29 cellular contexts compared by ENCODE assay signal in the genomic region with DNA sequence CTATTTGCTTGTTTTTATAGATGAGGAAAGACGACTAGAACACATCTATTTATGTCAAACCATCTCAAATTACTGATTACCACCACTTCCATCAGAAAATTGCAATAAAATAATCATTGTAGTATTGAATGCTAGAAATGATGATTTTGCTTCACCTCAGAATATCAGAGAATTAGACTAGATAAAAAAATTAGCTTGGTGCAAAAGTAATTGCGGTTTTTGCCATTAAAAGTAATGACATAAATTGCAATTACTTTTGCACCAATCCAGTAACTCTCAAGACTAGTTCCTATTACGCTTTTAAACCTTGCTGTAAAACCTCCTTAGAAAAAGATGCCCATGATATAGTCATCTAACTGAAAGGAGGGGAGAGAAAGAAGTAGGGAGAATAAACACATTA.
"Had no signal": no experiment of that assay in that cellular context is flagged by ENCODE, and none has a peak within 500 bp of the region (broad histone marks: within the 10 kb centered on the region; RNA-seq: fewer than 3 reads in every experiment).

No MANE protein-coding gene starts in this region.

- H3K4me1 Mint-ChIP-seq: stimulated activated effector memory CD8-positive, alpha-beta T cell treated with anti-CD3 and anti-CD28 coated beads, Interleukin-12 subunit alpha, Interleukin-12 subunit beta, amount 100 ng/mL, for 72 hours; stimulated activated memory B cell treated with anti-CD40 and anti-IgM and Interleukin-4, amounts not matched to agents 10 μg/mL and 1 μg/mL and 100 μg/mL, for 72 hours; stimulated activated naive B cell treated with anti-CD40 and anti-IgM and Interleukin-4, amounts not matched to agents 10 μg/mL and 1 μg/mL and 100 μg/mL, for 72 hours; stimulated activated naive CD8-positive, alpha-beta T cell treated with anti-CD3 and anti-CD28 coated beads, Interleukin-15, amount 100 ng/mL, for 72 hours had no signal

- H3K4me1 ChIP-seq: stomach, suprapubic skin, testis, thyroid gland, tibial artery, tibial nerve, transverse colon, upper lobe of left lung, upper lobe of right lung, uterus, vagina had no signal

- H3K4me3 Mint-ChIP-seq: stimulated activated effector memory CD8-positive, alpha-beta T cell treated with anti-CD3 and anti-CD28 coated beads, Interleukin-12 subunit alpha, Interleukin-12 subunit beta, amount 100 ng/mL, for 72 hours; stimulated activated memory B cell treated with anti-CD40 and anti-IgM and Interleukin-4, amounts not matched to agents 10 μg/mL and 1 μg/mL and 100 μg/mL, for 72 hours; stimulated activated naive B cell treated with anti-CD40 and anti-IgM and Interleukin-4, amounts not matched to agents 10 μg/mL and 1 μg/mL and 100 μg/mL, for 72 hours; stimulated activated naive CD8-positive, alpha-beta T cell treated with anti-CD3 and anti-CD28 coated beads, Interleukin-15, amount 100 ng/mL, for 72 hours; stimulated activated naive CD8-positive, alpha-beta T cell treated with anti-CD3 and anti-CD28 coated beads, Interleukin-15, Interleukin-2, amounts not matched to agents 100 ng/mL and 50 ng/mL, for 24 hours; type B pancreatic cell had no signal

- H3K27me3 Mint-ChIP-seq: stimulated activated memory B cell treated with anti-CD40 and anti-IgM and Interleukin-4, amounts not matched to agents 10 μg/mL and 1 μg/mL and 100 μg/mL, for 72 hours; stimulated activated naive B cell treated with anti-CD40 and anti-IgM and Interleukin-4, amounts not matched to agents 10 μg/mL and 1 μg/mL and 100 μg/mL, for 72 hours; stimulated activated naive CD8-positive, alpha-beta T cell treated with anti-CD3 and anti-CD28 coated beads, Interleukin-15, amount 100 ng/mL, for 72 hours; stimulated activated naive CD8-positive, alpha-beta T cell treated with anti-CD3 and anti-CD28 coated beads, Interleukin-15, Interleukin-2, amounts not matched to agents 100 ng/mL and 50 ng/mL, for 24 hours; type B pancreatic cell had no signal

- DNase-seq: stimulated activated CD4-positive, alpha-beta T cell treated with anti-CD3 and anti-CD28 coated beads, Interleukin-2, amount 100 ng/mL, for 48 hours; stimulated activated CD4-positive, alpha-beta T cell treated with anti-CD3 and anti-CD28 coated beads, Interleukin-4, amount 100 ng/mL, for 1 hour; stimulated activated CD4-positive, alpha-beta T cell treated with anti-CD3 and anti-CD28 coated beads, Interleukin-4, amount 100 ng/mL, for 24 hours; stimulated activated CD4-positive, alpha-beta T cell treated with anti-CD3 and anti-CD28 coated beads, Interleukin-4, amount 100 ng/mL, for 4 hours; stimulated activated CD8-positive, alpha-beta memory T cell treated with anti-CD3 and anti-CD28 coated beads, Interleukin-4, amount 100 ng/mL, for 48 hours; stimulated activated naive B cell treated with anti-CD40 and anti-IgM and Interleukin-4, amounts not matched to agents 10 μg/mL and 1 μg/mL and 100 μg/mL, for 72 hours; stimulated activated naive CD4-positive, alpha-beta T cell; stimulated activated naive CD4-positive, alpha-beta T cell treated with Interleukin-2 at 50 U/mL for 16 hours; stimulated activated naive CD8-positive, alpha-beta T cell treated with anti-CD3 and anti-CD28 coated beads, Interleukin-15, amount 100 ng/mL, for 72 hours; stimulated activated naive CD8-positive, alpha-beta T cell treated with anti-CD3 and anti-CD28 coated beads, Interleukin-15, Interleukin-2, amounts not matched to agents 100 U/mL and 50 U/mL, for 24 hours; stomach; substantia nigra; testis; thyroid gland; tibial artery; transverse colon; trophoblast cell; upper lobe of left lung; upper lobe of right lung; uterus had no signal

- H3K27ac Mint-ChIP-seq: stimulated activated effector memory CD8-positive, alpha-beta T cell treated with anti-CD3 and anti-CD28 coated beads, Interleukin-12 subunit alpha, Interleukin-12 subunit beta, amount 100 ng/mL, for 72 hours; stimulated activated memory B cell treated with anti-CD40 and anti-IgM and Interleukin-4, amounts not matched to agents 10 μg/mL and 1 μg/mL and 100 μg/mL, for 72 hours; stimulated activated naive B cell treated with anti-CD40 and anti-IgM and Interleukin-4, amounts not matched to agents 10 μg/mL and 1 μg/mL and 100 μg/mL, for 72 hours; stimulated activated naive CD8-positive, alpha-beta T cell treated with anti-CD3 and anti-CD28 coated beads, Interleukin-15, amount 100 ng/mL, for 72 hours; stimulated activated naive CD8-positive, alpha-beta T cell treated with anti-CD3 and anti-CD28 coated beads, Interleukin-15, Interleukin-2, amounts not matched to agents 100 ng/mL and 50 ng/mL, for 24 hours; type B pancreatic cell had no signal

- H3K27ac ChIP-seq: stomach, suprapubic skin, testis, thoracic aorta, thyroid gland, tibial artery, tibial nerve, transverse colon, upper lobe of left lung, upper lobe of right lung, uterus, vagina had no signal

- H3K9me3 ChIP-seq: stomach, suprapubic skin, testis, thoracic aorta, thyroid gland, tibial artery, tibial nerve, transverse colon, upper lobe of left lung, upper lobe of right lung, uterus, vagina had no signal

- ATAC-seq: stimulated activated effector memory CD8-positive, alpha-beta T cell treated with anti-CD3 and anti-CD28 coated beads, Interleukin-12 subunit alpha, Interleukin-12 subunit beta, amount 100 ng/mL, for 72 hours; stimulated activated memory B cell treated with anti-CD40 and anti-IgM and Interleukin-4, amounts not matched to agents 10 μg/mL and 1 μg/mL and 100 μg/mL, for 72 hours; stimulated activated naive B cell treated with anti-CD40 and anti-IgM and Interleukin-4, amounts not matched to agents 10 μg/mL and 1 μg/mL and 100 μg/mL, for 72 hours; stimulated activated naive CD8-positive, alpha-beta T cell treated with anti-CD3 and anti-CD28 coated beads, Interleukin-15, amount 100 ng/mL, for 72 hours; stimulated activated naive CD8-positive, alpha-beta T cell treated with anti-CD3 and anti-CD28 coated beads, Interleukin-15, Interleukin-2, amounts not matched to agents 100 U/mL and 50 U/mL, for 24 hours; upper lobe of right lung had no signal

- H3K4me3 ChIP-seq: stomach, suprapubic skin, testis, thoracic aorta, thyroid gland, tibial artery, tibial nerve, transverse colon, upper lobe of left lung, upper lobe of right lung, uterus, vagina had no signal

- FAIRE-seq: urothelium cell line had no signal

- H3K36me3 ChIP-seq: stomach, suprapubic skin, thoracic aorta, thyroid gland, tibial artery, tibial nerve, transverse colon, upper lobe of left lung, upper lobe of right lung, uterus, vagina had no signal

- H3K9me3 Mint-ChIP-seq: stimulated activated naive CD8-positive, alpha-beta T cell treated with anti-CD3 and anti-CD28 coated beads, Interleukin-15, amount 100 ng/mL, for 72 hours; stimulated activated naive CD8-positive, alpha-beta T cell treated with anti-CD3 and anti-CD28 coated beads, Interleukin-15, Interleukin-2, amounts not matched to agents 100 ng/mL and 50 ng/mL, for 24 hours; type B pancreatic cell had no signal

- H3K27me3 ChIP-seq: stomach, suprapubic skin, testis, thyroid gland, tibial artery, tibial nerve, transverse colon, upper lobe of left lung, upper lobe of right lung, uterus, vagina had no signal

- H3K36me3 Mint-ChIP-seq: stimulated activated effector memory CD8-positive, alpha-beta T cell treated with anti-CD3 and anti-CD28 coated beads, Interleukin-12 subunit alpha, Interleukin-12 subunit beta, amount 100 ng/mL, for 72 hours; stimulated activated memory B cell treated with anti-CD40 and anti-IgM and Interleukin-4, amounts not matched to agents 10 μg/mL and 1 μg/mL and 100 μg/mL, for 72 hours; stimulated activated naive B cell treated with anti-CD40 and anti-IgM and Interleukin-4, amounts not matched to agents 10 μg/mL and 1 μg/mL and 100 μg/mL, for 72 hours; type B pancreatic cell had no signal
